ENCODE assay signal across 8 cellular contexts in genomic region chrX:140765043-140765784, GRCh38. TPM values are rescaled to one million over a fixed set of nuclear protein-coding genes. Genes with fewer than 3 reads are reported as not detected.
DNase-seq lines count a peak whose midpoint lies in the region; ATAC-seq and TF ChIP-seq lines count a peak whose summit lies in the region.

No MANE protein-coding gene starts in this region.

- H3K9me3 ChIP-seq in lower lobe of right lung = no peaks in the 10 kb centered on the region

- H3K4me3 Mint-ChIP-seq in activated naive CD8-positive, alpha-beta T cell = peak overlapping the region; percentile 74
- H3K4me3 Mint-ChIP-seq in activated naive CD8-positive, alpha-beta T cell treated with anti-CD3 and anti-CD28 coated beads for 36 hours = no peak overlapping the region
- peak overlapping the region; percentile 89 for H3K4me3 Mint-ChIP-seq in type B pancreatic cell

- no peaks in the 10 kb centered on the region for H3K36me3 Mint-ChIP-seq in activated naive CD8-positive, alpha-beta T cell
- H3K36me3 Mint-ChIP-seq in activated naive CD8-positive, alpha-beta T cell treated with anti-CD3 and anti-CD28 coated beads for 36 hours = no peaks in the 10 kb centered on the region
- H3K36me3 Mint-ChIP-seq in type B pancreatic cell = no peaks in the 10 kb centered on the region

- H3K4me3 ChIP-seq in brain microvascular endothelial cell (ENCODE audit: low read depth, low read length) = peak overlapping the region; percentile 60
- H3K4me3 ChIP-seq in lower lobe of right lung = peak overlapping the region; percentile 48

- H3K4me1 ChIP-seq in lower lobe of right lung = no peaks in the 10 kb centered on the region

- no peaks in the 10 kb centered on the region for H3K9me3 Mint-ChIP-seq in activated naive CD8-positive, alpha-beta T cell (ENCODE audit: low read depth)
- no peaks in the 10 kb centered on the region for H3K9me3 Mint-ChIP-seq in activated naive CD8-positive, alpha-beta T cell treated with anti-CD3 and anti-CD28 coated beads for 36 hours
- H3K9me3 Mint-ChIP-seq in type B pancreatic cell = no peaks in the 10 kb centered on the region

- no peak overlapping the region for H3K27ac Mint-ChIP-seq in activated naive CD8-positive, alpha-beta T cell
- no peak overlapping the region for H3K27ac Mint-ChIP-seq in activated naive CD8-positive, alpha-beta T cell treated with anti-CD3 and anti-CD28 coated beads for 36 hours
- peak overlapping the region; percentile 47 for H3K27ac Mint-ChIP-seq in type B pancreatic cell

- peaks cover 6% of the 10 kb centered on the region for H3K4me1 Mint-ChIP-seq in activated naive CD8-positive, alpha-beta T cell (ENCODE audit: low read depth)
- H3K4me1 Mint-ChIP-seq in activated naive CD8-positive, alpha-beta T cell treated with anti-CD3 and anti-CD28 coated beads for 36 hours = peaks cover 3% of the 10 kb centered on the region
- H3K4me1 Mint-ChIP-seq in type B pancreatic cell (ENCODE audit: unreplicated experiment) = peaks cover 4% of the 10 kb centered on the region

- DNase-seq in activated naive CD8-positive, alpha-beta T cell treated with anti-CD3 and anti-CD28 coated beads for 36 hours = no peak
- DNase-seq in brain microvascular endothelial cell = peak; percentile 31
- no peak for DNase-seq in lower lobe of right lung
- DNase-seq in type B pancreatic cell (ENCODE audit: extremely low spot score, unreplicated experiment) = no peak
- no peak for DNase-seq in germinal center (ENCODE audit: low spot score)
- no peak for DNase-seq in putamen (ENCODE audit: low spot score)

- peaks cover 7% of the 10 kb centered on the region for H3K27me3 Mint-ChIP-seq in activated naive CD8-positive, alpha-beta T cell
- H3K27me3 Mint-ChIP-seq in activated naive CD8-positive, alpha-beta T cell treated with anti-CD3 and anti-CD28 coated beads for 36 hours = peaks cover 24% of the 10 kb centered on the region
- peaks cover 27% of the 10 kb centered on the region for H3K27me3 Mint-ChIP-seq in type B pancreatic cell

- intact Hi-C loops in lower lobe of right lung (cut with DNase I) = no loop called here

- TF ChIP-seq CTCF in brain microvascular endothelial cell (IDR thresholded peaks at IDR 0.05; ENCODE audit: low read depth, low read length, missing control alignments) (no peak), lower lobe of right lung (IDR thresholded peaks at IDR 0.05) (no peak), type B pancreatic cell (conservative IDR thresholded peaks at IDR 0.05) (no peak)

- peak overlapping the region; percentile 79 for H3K27ac ChIP-seq in brain microvascular endothelial cell
- H3K27ac ChIP-seq in lower lobe of right lung = no peak overlapping the region

- H3K36me3 ChIP-seq in brain microvascular endothelial cell (replicated peaks) (no peaks in the 10 kb centered on the region), lower lobe of right lung (no peaks in the 10 kb centered on the region)

- in situ Hi-C loops in brain microvascular endothelial cell (cut with HindIII; ENCODE audit: low pct_ligation_motif_present, low sequenced_read_pairs) = no loop called here

- H3K27me3 ChIP-seq in brain microvascular endothelial cell (replicated peaks) (no peaks in the 10 kb centered on the region), lower lobe of right lung (ENCODE audit: low read depth) (no peaks in the 10 kb centered on the region)

- ATAC-seq in lower lobe of right lung = peak in 1 of 2 donors; percentile 31
- ATAC-seq in activated CD4-positive, CD25-positive, alpha-beta regulatory T cell treated with anti-CD3 and anti-CD28 coated beads, Interleukin-2, amount 50 U/mL, for 24 hours = no peak

RNA-seq across cellular contexts. Expression of gene LINC00632, which starts 55.7 kb away (rescaled TPM):
- under 1 TPM in 1 of 2 experiments, not detected in 1; 0.02 TPM for total RNA-seq in activated naive CD8-positive, alpha-beta T cell treated with anti-CD3 and anti-CD28 coated beads for 36 hours
- total RNA-seq in lower lobe of right lung = 173 TPM
- total RNA-seq in type B pancreatic cell (ENCODE audit: low replicate concordance) = 107 and 393 TPM in 2 replicates

Comparison
In these comparisons a context has a peak if more than half of its experiments do, and no peak if none do; other contexts are left out.
1. RNA of gene LINC00632, which starts 55.7 kb away (total RNA-seq): 107 to 393 TPM in type B pancreatic cell and 173 TPM in lower lobe of right lung (single experiment); 0.02 TPM in activated naive CD8-positive, alpha-beta T cell treated with anti-CD3 and anti-CD28 coated beads for 36 hours; every median in the first group is over 100 times any median in the second.